1 cellular context compared by ENCODE assay signal in genomic region chr2:42201228-42201855, GRCh38.
TF ChIP-seq lines count a peak whose summit lies in the region.

No MANE protein-coding gene starts in this region.

TF ChIP-seq in HepG2, 621 proteins besides CTCF, POLR2A, EP300 and RAD21 (continued from another document):
- TF ChIP-seq ZHX2 (IDR thresholded peaks at IDR 0.05; ENCODE audit: low read depth) (no peak), ZHX2 (CRISPR knock-in tag; IDR thresholded peaks at IDR 0.05; ENCODE audit: borderline replicate concordance) (no peak), ZNF335 (CRISPR knock-in tag; IDR thresholded peaks at IDR 0.05) (no peak), ELF4 (CRISPR knock-in tag; IDR thresholded peaks at IDR 0.05; ENCODE audit: borderline replicate concordance) (no peak), ZNF639 (CRISPR knock-in tag; conservative IDR thresholded peaks at IDR 0.05) (no peak), ZNF749 (CRISPR knock-in tag; IDR thresholded peaks at IDR 0.05; ENCODE audit: borderline replicate concordance) (no peak), MXD4 (CRISPR knock-in tag; IDR thresholded peaks at IDR 0.05) (no peak), ZSCAN31 (CRISPR knock-in tag; IDR thresholded peaks at IDR 0.05; ENCODE audit: low read depth) (no peak), TAF15 (IDR thresholded peaks at IDR 0.05; ENCODE audit: low read depth, low read length, poor library complexity, severe bottlenecking) (no peak)
